16 cellular contexts compared by ENCODE assay signal in the genomic region with DNA sequence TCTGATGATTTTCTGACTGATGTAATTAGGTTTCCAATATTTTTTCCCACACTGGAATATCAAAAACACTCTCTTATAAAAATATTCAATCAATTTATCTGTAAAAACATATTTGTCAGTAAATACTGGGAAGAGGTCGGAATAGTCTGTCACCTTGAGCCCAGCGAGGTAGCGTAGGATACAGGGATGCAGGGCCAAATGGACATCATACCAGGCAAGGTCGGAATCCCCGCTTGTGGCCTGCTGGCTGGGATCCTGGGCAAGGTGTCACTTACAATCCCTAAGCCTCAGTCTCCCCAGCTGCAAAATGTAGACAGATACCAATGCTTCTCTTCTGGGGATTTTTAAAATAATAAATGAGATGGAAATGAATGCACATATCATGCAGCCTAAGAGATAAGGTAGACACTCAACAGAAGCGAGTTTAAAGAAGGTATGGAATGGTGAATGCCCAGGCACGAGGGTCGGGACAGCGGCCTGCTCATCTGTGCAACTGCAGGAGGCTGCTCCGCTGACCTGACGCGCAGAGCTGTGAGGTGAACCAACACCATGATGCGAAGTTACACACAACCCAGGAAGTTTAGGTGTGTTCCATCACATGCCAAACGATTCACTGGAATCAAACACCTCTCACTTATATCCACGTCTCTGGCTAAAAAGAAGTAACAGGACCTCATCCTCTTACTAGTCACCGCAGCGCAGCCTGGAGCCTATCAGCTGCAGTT.
"Had no signal": no experiment of that assay in that cellular context is flagged by ENCODE, and none has a peak within 500 bp of the region (broad histone marks: within the 10 kb centered on the region; RNA-seq: fewer than 3 reads in every experiment).

No MANE protein-coding gene starts in this region.

- H3K9me3 ChIP-seq: esophagus squamous epithelium, pancreas had no signal

- H3K27me3 Mint-ChIP-seq: memory B cell; naive thymus-derived CD4-positive, alpha-beta T cell; type B pancreatic cell had no signal

- H3K4me1 ChIP-seq: pancreas had no signal

- H3K27ac ChIP-seq: cardiac muscle cell, esophagus squamous epithelium, heart right ventricle, pancreas had no signal

- H3K9me3 Mint-ChIP-seq: type B pancreatic cell had no signal

- DNase-seq: activated CD4-positive, alpha-beta T cell treated with anti-CD3 and anti-CD28 coated beads, Interleukin-2, amount 50 U/mL, for 48 hours; activated effector memory CD4-positive, alpha-beta T cell treated with Interleukin-2 at 50 U/mL for 16 hours; activated naive CD4-positive, alpha-beta T cell treated with anti-CD3 and anti-CD28 coated beads, Interleukin-2, amount 50 U/mL, for 16 hours; activated T-cell treated with anti-CD3 and anti-CD28 coated beads, Interleukin-2, amount 50 U/mL, for 1 hour; amniotic stem cell; dermis blood vessel endothelial cell; effector memory CD4-positive, alpha-beta T cell; esophagus squamous epithelium; heart right ventricle; left ventricle myocardium superior; naive thymus-derived CD4-positive, alpha-beta T cell; pancreas; stimulated activated naive CD4-positive, alpha-beta T cell treated with Interleukin-2 at 50 U/mL for 16 hours had no signal

- ATAC-seq: heart right ventricle; left ventricle myocardium superior; naive thymus-derived CD4-positive, alpha-beta T cell; pancreas had no signal

- H3K4me3 ChIP-seq: cardiac muscle cell, esophagus squamous epithelium, heart right ventricle, pancreas had no signal

- H3K27me3 ChIP-seq: cardiac muscle cell, esophagus squamous epithelium, heart right ventricle, pancreas had no signal

- H3K36me3 ChIP-seq: cardiac muscle cell, heart right ventricle, pancreas had no signal

- H3K27ac Mint-ChIP-seq: memory B cell, type B pancreatic cell had no signal

- H3K4me3 Mint-ChIP-seq: memory B cell, type B pancreatic cell had no signal
